ENCODE assay signal across 13 cellular contexts in the genomic region with DNA sequence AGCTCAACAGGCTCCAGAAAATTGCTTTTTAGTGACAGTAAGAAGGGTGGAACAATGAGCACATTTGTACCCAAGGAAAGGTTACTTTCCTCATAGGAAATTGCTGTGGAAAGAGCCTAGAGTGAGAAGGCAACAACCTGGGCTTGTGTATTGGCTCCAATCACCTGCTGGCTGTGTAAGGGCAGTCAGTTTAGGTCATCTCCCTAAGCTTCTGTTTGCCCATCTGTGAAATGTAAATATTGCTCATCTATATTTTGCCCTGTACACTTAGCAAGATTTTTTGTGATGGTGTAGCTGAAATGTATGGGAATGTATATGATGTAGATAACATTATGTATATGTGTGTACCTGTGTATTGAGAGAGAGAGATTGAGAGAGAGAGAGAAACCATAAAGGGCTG.
DNase-seq lines count a peak whose midpoint lies in the region; ATAC-seq, FAIRE-seq and TF ChIP-seq lines count a peak whose summit lies in the region.
"Had no signal": no experiment of that assay in that cellular context is flagged by ENCODE, and none has a peak within 500 bp of the region (broad histone marks: within the 10 kb centered on the region; RNA-seq: fewer than 3 reads in every experiment).

No MANE protein-coding gene starts in this region.

- no peak for TF ChIP-seq RAD21 in HepG2 (CRISPR knock-in tag; IDR thresholded peaks at IDR 0.05)

- in situ Hi-C loops in HepG2 (cut with HindIII; ENCODE audit: extremely low pct_ligation_motif_present, low pct_unique_long_range_greater_than_20kb): no loop called here

- H3K36me3 ChIP-seq in HepG2 (replicated peaks in 1 of 2; ENCODE audit: control insufficient read depth in 1 of 2, insufficient read depth in 2 of 2, low read length in 2 of 2): no peaks in the 10 kb centered on the region
- H3K36me3 ChIP-seq: BLaER1 treated with 17β-estradiol and CSF1 and Interleukin-3, amounts not matched to agents 10 nM and 100 nM; HAP-1 had no signal

- POLR2A ChIA-PET in HepG2 (lab: Yijun Ruan, JAX): no interaction called here

- FAIRE-seq in HepG2 (lab: Jason Lieb, UNC): peak; percentile 39

- H4K20me1 ChIP-seq in HepG2 (ENCODE audit: insufficient read depth, low read length): no peaks in the 10 kb centered on the region
- H4K20me1 ChIP-seq: BLaER1 treated with 17β-estradiol and CSF1 and Interleukin-3, amounts not matched to agents 10 nM and 100 nM had no signal

- no peak for TF ChIP-seq POLR2A in HepG2 (IDR thresholded peaks at IDR 0.05; ENCODE audit: insufficient read depth in 1 of 2, low read depth in 2 of 2, low read length in 2 of 2)

- H2AFZ ChIP-seq in HepG2 (ENCODE audit: low read length): no peak overlapping the region

- DNase-seq in DMS53 (lab: John Stamatoyannopoulos, UW): peak; percentile 88
- DNase-seq in NCI-H69 (lab: John Stamatoyannopoulos, UW): peak; percentile 1
- DNase-seq in HepG2 (ENCODE audit: low spot score): peak; percentile 18
- no peak for DNase-seq in kidney glomerular epithelial cell (lab: John Stamatoyannopoulos, UW)
- no peak for DNase-seq in SKM-1 (lab: John Stamatoyannopoulos, UW; ENCODE audit: unreplicated experiment)
- DNase-seq: CD8-positive, alpha-beta T cell; COR-L47; DMS 273 treated with DMSO at 0.1 percent for 48 hours; DMS79; GDM1 had no signal

- H3K9me3 ChIP-seq in HepG2 (ENCODE audit: low read length): no peaks in the 10 kb centered on the region
- H3K9me3 ChIP-seq: BLaER1 treated with 17β-estradiol and CSF1 and Interleukin-3, amounts not matched to agents 10 nM and 100 nM; HAP-1 had no signal

- H3K79me2 ChIP-seq in HepG2 (ENCODE audit: insufficient read depth, low read length): no peaks in the 10 kb centered on the region

- no peaks in the 10 kb centered on the region for H3K27me3 ChIP-seq in HepG2 (ENCODE audit: control insufficient read depth in 1 of 2, insufficient read depth in 2 of 2, low read length in 2 of 2)
- H3K27me3 ChIP-seq: BLaER1 treated with 17β-estradiol and CSF1 and Interleukin-3, amounts not matched to agents 10 nM and 100 nM had no signal

- H3K9ac ChIP-seq in HepG2 (ENCODE audit: insufficient read depth, low read depth, low read length): no peak overlapping the region
- H3K9ac ChIP-seq: BLaER1 treated with 17β-estradiol and CSF1 and Interleukin-3, amounts not matched to agents 10 nM and 100 nM had no signal

- CTCF ChIA-PET in HepG2 (lab: Yijun Ruan, JAX; ENCODE audit: low intra/inter-chr PET ratio, low total read pairs): no interaction called here

- H3K4me2 ChIP-seq in HepG2 (ENCODE audit: low read depth, low read length): no peak overlapping the region
- H3K4me2 ChIP-seq: BLaER1 treated with 17β-estradiol and CSF1 and Interleukin-3, amounts not matched to agents 10 nM and 100 nM had no signal

- ATAC-seq in HepG2 (peak; percentile 93), GM18498 (IDR thresholded peaks at IDR 0.05; ENCODE audit: unreplicated experiment) (no peak)
- ATAC-seq: CD8-positive, alpha-beta T cell had no signal

- no peak overlapping the region for H3K4me3 ChIP-seq in HepG2 (replicated peaks in 1 of 3; ENCODE audit: insufficient read depth in 1 of 3, low read depth in 2 of 3, low read length in 3 of 3)
- H3K4me3 ChIP-seq: BLaER1 treated with 17β-estradiol and CSF1 and Interleukin-3, amounts not matched to agents 10 nM and 100 nM; HAP-1 had no signal

- intact Hi-C loops in HepG2 (cut with micrococcal nuclease; ENCODE audit: unreplicated experiment): no loop called here

- no TSS peak for BruUV-seq in HepG2 (replicated peaks; lab: Mats Ljungman, UMichigan)

- TF ChIP-seq EP300 in HepG2 (IDR thresholded peaks at IDR 0.05; ENCODE audit: low read depth in 2 of 2, low read length in 2 of 2) (no peak), HepG2 (CRISPR knock-in tag; IDR thresholded peaks at IDR 0.05; ENCODE audit: borderline replicate concordance) (no peak)

- TF ChIP-seq CTCF in HepG2 (CRISPR knock-in tag; IDR thresholded peaks at IDR 0.05): no peak

- peaks cover 11% of the 10 kb centered on the region; the same call in 1 of the 2 replicates for H3K4me1 ChIP-seq in HepG2 (ENCODE audit: insufficient read depth, low read length)
- H3K4me1 ChIP-seq: HAP-1 had no signal

- H3K27ac ChIP-seq in HepG2 (ENCODE audit: extremely low read length, insufficient read depth, low read length): no peak overlapping the region
- H3K27ac ChIP-seq: BLaER1 treated with 17β-estradiol and CSF1 and Interleukin-3, amounts not matched to agents 10 nM and 100 nM had no signal

TF ChIP-seq in HepG2, 621 proteins besides CTCF, POLR2A, EP300 and RAD21 (continues in another document):
- TF ChIP-seq, protein P1, sequence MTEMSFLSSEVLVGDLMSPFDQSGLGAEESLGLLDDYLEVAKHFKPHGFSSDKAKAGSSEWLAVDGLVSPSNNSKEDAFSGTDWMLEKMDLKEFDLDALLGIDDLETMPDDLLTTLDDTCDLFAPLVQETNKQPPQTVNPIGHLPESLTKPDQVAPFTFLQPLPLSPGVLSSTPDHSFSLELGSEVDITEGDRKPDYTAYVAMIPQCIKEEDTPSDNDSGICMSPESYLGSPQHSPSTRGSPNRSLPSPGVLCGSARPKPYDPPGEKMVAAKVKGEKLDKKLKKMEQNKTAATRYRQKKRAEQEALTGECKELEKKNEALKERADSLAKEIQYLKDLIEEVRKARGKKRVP (CRISPR knock-in tag; IDR thresholded peaks at IDR 0.05): no peak
- TF ChIP-seq CEBPG (CRISPR knock-in tag; IDR thresholded peaks at IDR 0.05) (0 out of 2 replicates have a peak, but pooled peaks have one; percentile 16), RELA (CRISPR knock-in tag; IDR thresholded peaks at IDR 0.05) (no peak), AKAP8 (CRISPR knock-in tag; IDR thresholded peaks at IDR 0.05) (no peak), KDM4B (CRISPR knock-in tag; IDR thresholded peaks at IDR 0.05) (no peak), HOXA9 (CRISPR knock-in tag; IDR thresholded peaks at IDR 0.05; ENCODE audit: borderline replicate concordance) (no peak), FOXM1 (CRISPR knock-in tag; IDR thresholded peaks at IDR 0.05) (no peak), HNF4A (CRISPR knock-in tag; IDR thresholded peaks at IDR 0.05) (peak; percentile 32; the same call in 1 of the 2 replicates), ZNF570 (CRISPR knock-in tag; IDR thresholded peaks at IDR 0.05; ENCODE audit: borderline replicate concordance) (no peak), FOXA1 (IDR thresholded peaks at IDR 0.05) (no peak), FOXA1 (CRISPR knock-in tag; IDR thresholded peaks at IDR 0.05) (peak; percentile 56; the same call in 1 of the 2 replicates), DPF2 (CRISPR knock-in tag; IDR thresholded peaks at IDR 0.05; ENCODE audit: borderline replicate concordance, low read depth) (0 out of 2 replicates have a peak, but pooled peaks have one; percentile 25), FOXP1 (IDR thresholded peaks at IDR 0.05) (no peak), FOXP1 (CRISPR knock-in tag; IDR thresholded peaks at IDR 0.05) (peak; percentile 59), ZNF83 (CRISPR knock-in tag; IDR thresholded peaks at IDR 0.05; ENCODE audit: borderline replicate concordance) (no peak), CBX1 (IDR thresholded peaks at IDR 0.05; ENCODE audit: low read depth) (no peak), FOXA3 (CRISPR knock-in tag; IDR thresholded peaks at IDR 0.05) (peak; percentile 76), SIN3B (IDR thresholded peaks at IDR 0.05; ENCODE audit: low read length) (no peak), ZMAT3 (CRISPR knock-in tag; conservative IDR thresholded peaks at IDR 0.05) (no peak), ZNF644 (CRISPR knock-in tag; IDR thresholded peaks at IDR 0.05; ENCODE audit: low read depth) (peak; percentile 52; the same call in 1 of the 2 replicates)
- TF ChIP-seq, protein P2, sequence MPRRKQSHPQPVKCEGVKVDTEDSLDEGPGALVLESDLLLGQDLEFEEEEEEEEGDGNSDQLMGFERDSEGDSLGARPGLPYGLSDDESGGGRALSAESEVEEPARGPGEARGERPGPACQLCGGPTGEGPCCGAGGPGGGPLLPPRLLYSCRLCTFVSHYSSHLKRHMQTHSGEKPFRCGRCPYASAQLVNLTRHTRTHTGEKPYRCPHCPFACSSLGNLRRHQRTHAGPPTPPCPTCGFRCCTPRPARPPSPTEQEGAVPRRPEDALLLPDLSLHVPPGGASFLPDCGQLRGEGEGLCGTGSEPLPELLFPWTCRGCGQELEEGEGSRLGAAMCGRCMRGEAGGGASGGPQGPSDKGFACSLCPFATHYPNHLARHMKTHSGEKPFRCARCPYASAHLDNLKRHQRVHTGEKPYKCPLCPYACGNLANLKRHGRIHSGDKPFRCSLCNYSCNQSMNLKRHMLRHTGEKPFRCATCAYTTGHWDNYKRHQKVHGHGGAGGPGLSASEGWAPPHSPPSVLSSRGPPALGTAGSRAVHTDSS (CRISPR knock-in tag; conservative IDR thresholded peaks at IDR 0.05): no peak
- TF ChIP-seq, protein P3, sequence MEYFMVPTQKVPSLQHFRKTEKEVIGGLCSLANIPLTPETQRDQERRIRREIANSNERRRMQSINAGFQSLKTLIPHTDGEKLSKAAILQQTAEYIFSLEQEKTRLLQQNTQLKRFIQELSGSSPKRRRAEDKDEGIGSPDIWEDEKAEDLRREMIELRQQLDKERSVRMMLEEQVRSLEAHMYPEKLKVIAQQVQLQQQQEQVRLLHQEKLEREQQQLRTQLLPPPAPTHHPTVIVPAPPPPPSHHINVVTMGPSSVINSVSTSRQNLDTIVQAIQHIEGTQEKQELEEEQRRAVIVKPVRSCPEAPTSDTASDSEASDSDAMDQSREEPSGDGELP (IDR thresholded peaks at IDR 0.05; ENCODE audit: borderline replicate concordance, low read depth): peak; percentile 72; the same call in 1 of the 2 replicates
- TF ChIP-seq, protein P4, sequence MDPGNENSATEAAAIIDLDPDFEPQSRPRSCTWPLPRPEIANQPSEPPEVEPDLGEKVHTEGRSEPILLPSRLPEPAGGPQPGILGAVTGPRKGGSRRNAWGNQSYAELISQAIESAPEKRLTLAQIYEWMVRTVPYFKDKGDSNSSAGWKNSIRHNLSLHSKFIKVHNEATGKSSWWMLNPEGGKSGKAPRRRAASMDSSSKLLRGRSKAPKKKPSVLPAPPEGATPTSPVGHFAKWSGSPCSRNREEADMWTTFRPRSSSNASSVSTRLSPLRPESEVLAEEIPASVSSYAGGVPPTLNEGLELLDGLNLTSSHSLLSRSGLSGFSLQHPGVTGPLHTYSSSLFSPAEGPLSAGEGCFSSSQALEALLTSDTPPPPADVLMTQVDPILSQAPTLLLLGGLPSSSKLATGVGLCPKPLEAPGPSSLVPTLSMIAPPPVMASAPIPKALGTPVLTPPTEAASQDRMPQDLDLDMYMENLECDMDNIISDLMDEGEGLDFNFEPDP (CRISPR knock-in tag; conservative IDR thresholded peaks at IDR 0.05): no peak

Comparison
In these comparisons a context has a peak if more than half of its experiments do, and no peak if none do; other contexts are left out.
1. DNase-seq: peak in DMS53 (single experiment), NCI-H69 (single experiment) and HepG2 (single experiment); none in kidney glomerular epithelial cell (single experiment) and SKM-1 (single experiment).